In genomic region chr2:233795735-233796171, GRCh38 we compare ENCODE assay signal across 21 cellular contexts. TPM values are rescaled to one million over a fixed set of nuclear protein-coding genes. Genes with fewer than 3 reads are reported as not detected.
DNase-seq lines count a peak whose midpoint lies in the region; ATAC-seq and TF ChIP-seq lines count a peak whose summit lies in the region.
"Had no signal": no experiment of that assay in that cellular context is flagged by ENCODE, and none has a peak within 500 bp of the region (broad histone marks: within the 10 kb centered on the region; RNA-seq: fewer than 3 reads in every experiment).

No MANE protein-coding gene starts in this region.

- H3K27me3 ChIP-seq in endodermal cell (ENCODE audit: control insufficient read depth, insufficient read depth, low read length, poor library complexity, severe bottlenecking) (no peaks in the 10 kb centered on the region), upper lobe of right lung (no peaks in the 10 kb centered on the region), hepatocyte (no peaks in the 10 kb centered on the region)
- H3K27me3 ChIP-seq: BLaER1 had no signal

- H3K27ac Mint-ChIP-seq in endodermal cell (no peak overlapping the region), osteocyte (ENCODE audit: unreplicated experiment) (no peak overlapping the region)
- H3K27ac Mint-ChIP-seq: CD8-positive, alpha-beta T cell had no signal

- H3K4me3 ChIP-seq in endodermal cell (ENCODE audit: low read length): no peak overlapping the region
- no peak overlapping the region for H3K4me3 ChIP-seq in upper lobe of right lung
- H3K4me3 ChIP-seq in hepatocyte: no peak overlapping the region
- H3K4me3 ChIP-seq: BLaER1, GM12878 had no signal

- no peak for TF ChIP-seq CTCF in endodermal cell (conservative IDR thresholded peaks at IDR 0.05)
- no peak for TF ChIP-seq CTCF in osteocyte (IDR thresholded peaks at IDR 0.05)
- no peak for TF ChIP-seq CTCF in upper lobe of right lung (IDR thresholded peaks at IDR 0.05)
- no peak for TF ChIP-seq CTCF in hepatocyte (IDR thresholded peaks at IDR 0.05; ENCODE audit: poor library complexity)

- H3K9ac ChIP-seq in endodermal cell (ENCODE audit: extremely low read depth, low read length, poor library complexity, severe bottlenecking): no peak overlapping the region
- H3K9ac ChIP-seq: BLaER1 had no signal

- no peaks in the 10 kb centered on the region for H4K20me1 ChIP-seq in hepatocyte (ENCODE audit: insufficient read depth, poor library complexity, severe bottlenecking)
- H4K20me1 ChIP-seq: BLaER1 had no signal

- H3K36me3 Mint-ChIP-seq in endodermal cell (ENCODE audit: low read depth) (no peaks in the 10 kb centered on the region), osteocyte (ENCODE audit: unreplicated experiment) (no peaks in the 10 kb centered on the region)
- H3K36me3 Mint-ChIP-seq: CD8-positive, alpha-beta T cell had no signal

- peaks cover 3% of the 10 kb centered on the region for H3K9me3 Mint-ChIP-seq in endodermal cell
- peaks cover 3% of the 10 kb centered on the region for H3K9me3 Mint-ChIP-seq in osteocyte (ENCODE audit: unreplicated experiment)
- H3K9me3 Mint-ChIP-seq: CD8-positive, alpha-beta T cell had no signal

- ATAC-seq in upper lobe of right lung: no peak
- ATAC-seq: CD8-positive, alpha-beta T cell; GM12878 had no signal

- intact Hi-C loops in upper lobe of right lung (cut with DNase I): no loop called here

- H3K4me1 ChIP-seq in endodermal cell (ENCODE audit: control insufficient read depth, insufficient read depth, low read length): no peaks in the 10 kb centered on the region
- no peaks in the 10 kb centered on the region for H3K4me1 ChIP-seq in upper lobe of right lung
- H3K4me1 ChIP-seq in hepatocyte (ENCODE audit: insufficient read depth): no peaks in the 10 kb centered on the region
- H3K4me1 ChIP-seq: BLaER1 had no signal

- H3K36me3 ChIP-seq in endodermal cell (ENCODE audit: control insufficient read depth, insufficient read depth, low read length) (no peaks in the 10 kb centered on the region), upper lobe of right lung (no peaks in the 10 kb centered on the region), hepatocyte (replicated peaks; ENCODE audit: insufficient read depth, low read depth) (no peaks in the 10 kb centered on the region)
- H3K36me3 ChIP-seq: BLaER1 had no signal

- H3K9me3 ChIP-seq in endodermal cell (ENCODE audit: control insufficient read depth, low read length) (no peaks in the 10 kb centered on the region), upper lobe of right lung (no peaks in the 10 kb centered on the region), hepatocyte (ENCODE audit: low read depth) (no peaks in the 10 kb centered on the region)
- H3K9me3 ChIP-seq: BLaER1 had no signal

- peaks cover 2% of the 10 kb centered on the region for H3K27me3 Mint-ChIP-seq in endodermal cell (ENCODE audit: insufficient read depth)
- H3K27me3 Mint-ChIP-seq in osteocyte (ENCODE audit: unreplicated experiment): peaks cover 5% of the 10 kb centered on the region

- DNase-seq in activated CD8-positive, alpha-beta memory T cell treated with anti-CD3 and anti-CD28 coated beads, Interleukin-2, amount 50 U/mL, for 48 hours: peak; percentile 33
- DNase-seq in activated CD8-positive, alpha-beta memory T cell treated with anti-CD3 and anti-CD28 coated beads, Interleukin-2, amount 50 U/mL, for 4 hours: no peak
- DNase-seq in endodermal cell (peak; percentile 28), osteocyte (ENCODE audit: extremely low spot score, unreplicated experiment) (peak; percentile 80), upper lobe of right lung (peak; percentile 54), NK-92 (lab: John Stamatoyannopoulos, UW; ENCODE audit: unreplicated experiment) (no peak), NAMALWA (ENCODE audit: low spot score) (no peak), hepatocyte (ENCODE audit: low spot score) (no peak)
- DNase-seq: DND-41, GDM1, IMR-90, Kasumi-1, MM.1S, NCI-H1105, NCI-H1694, NCI-H510A treated with DMSO at 0.1 percent for 48 hours had no signal

- no peak overlapping the region for H3K4me3 Mint-ChIP-seq in endodermal cell
- no peak overlapping the region for H3K4me3 Mint-ChIP-seq in osteocyte (ENCODE audit: unreplicated experiment)
- H3K4me3 Mint-ChIP-seq: CD8-positive, alpha-beta T cell had no signal

- no peak overlapping the region for H2AFZ ChIP-seq in hepatocyte

- H3K79me2 ChIP-seq in hepatocyte: no peaks in the 10 kb centered on the region

- WGBS in endodermal cell (ENCODE audit: insufficient coverage in 1 of 2, insufficient read length in 1 of 2), 2 experiments: 92 to 93% methylated on average over 9 to 13 of the region's 13 CpGs
- 95% methylated on average over 13 of the region's 13 CpGs for WGBS in hepatocyte (ENCODE audit: low lambda C conversion rate, missing lambda C conversion rate)

- no peaks in the 10 kb centered on the region for H3K9me2 ChIP-seq in hepatocyte (replicated peaks; ENCODE audit: insufficient read depth)

- H3K4me2 ChIP-seq in hepatocyte: no peak overlapping the region
- H3K4me2 ChIP-seq: BLaER1 had no signal

- H3K4me1 Mint-ChIP-seq in endodermal cell: no peaks in the 10 kb centered on the region
- H3K4me1 Mint-ChIP-seq in osteocyte (ENCODE audit: unreplicated experiment): no peaks in the 10 kb centered on the region

- H3K27ac ChIP-seq in endodermal cell (ENCODE audit: low read depth, low read length) (no peak overlapping the region), upper lobe of right lung (no peak overlapping the region), hepatocyte (no peak overlapping the region)
- H3K27ac ChIP-seq: BLaER1 had no signal

RNA-seq across cellular contexts. Expression of gene MROH2A, which starts 17.6 kb away (rescaled TPM):
- total RNA-seq in endodermal cell (not detected), osteocyte (not detected in 2 replicates), upper lobe of right lung (not detected), hepatocyte (not detected in 2 replicates)
- not detected for polyA plus RNA-seq in endodermal cell (2013, experiment 1 of 2)
- not detected for polyA plus RNA-seq in endodermal cell (2013, experiment 2 of 2)
- polyA plus RNA-seq in hepatocyte: not detected in 2 replicates
- total RNA-seq: A172; CD8-positive, alpha-beta T cell; GM12878; H1; IMR-90 had no signal
- polyA plus RNA-seq: GM12878, H1, IMR-90 had no signal

RNA-seq across cellular contexts. Expression of gene UGT1A1, which starts 35.7 kb away (rescaled TPM):
- total RNA-seq in endodermal cell (not detected), osteocyte (not detected in 2 replicates), upper lobe of right lung (not detected), hepatocyte (0.53 and 0.60 TPM in 2 replicates)
- not detected for polyA plus RNA-seq in endodermal cell (2013, experiment 1 of 2)
- not detected for polyA plus RNA-seq in endodermal cell (2013, experiment 2 of 2)
- 0.51 and 0.91 TPM in 2 replicates for polyA plus RNA-seq in hepatocyte
- total RNA-seq: A172; CD8-positive, alpha-beta T cell; GM12878; H1; IMR-90 had no signal
- polyA plus RNA-seq: GM12878, H1, IMR-90 had no signal

RNA-seq across cellular contexts. Expression of gene HJURP, which starts 58.6 kb away (rescaled TPM):
- total RNA-seq in endodermal cell (10 to 100 TPM; 39.4 to 78.9 TPM), osteocyte (7.7 and 7.9 TPM in 2 replicates), upper lobe of right lung (1.2 TPM), hepatocyte (5.0 and 5.3 TPM in 2 replicates)
- 64.5 TPM for polyA plus RNA-seq in endodermal cell (2013, experiment 1 of 2)
- polyA plus RNA-seq in endodermal cell (2013, experiment 2 of 2): 61.4 TPM
- polyA plus RNA-seq in hepatocyte: 2.7 and 3.6 TPM in 2 replicates

Comparison
In these comparisons a context has a peak if more than half of its experiments do, and no peak if none do; other contexts are left out.
1. DNase-seq: peak in activated CD8-positive, alpha-beta memory T cell treated with anti-CD3 and anti-CD28 coated beads, Interleukin-2, amount 50 U/mL, for 48 hours (single experiment), endodermal cell (single experiment), osteocyte (single experiment) and upper lobe of right lung (single experiment); none in activated CD8-positive, alpha-beta memory T cell treated with anti-CD3 and anti-CD28 coated beads, Interleukin-2, amount 50 U/mL, for 4 hours (single experiment), NK-92 (single experiment), NAMALWA (single experiment) and hepatocyte (single experiment).